Comparison of ENCODE assay signal across 9 cellular contexts in genomic region chr1:114979278-114979891, GRCh38. TPM values are rescaled to one million over a fixed set of nuclear protein-coding genes. Genes with fewer than 3 reads are reported as not detected.
DNase-seq lines count a peak whose midpoint lies in the region; ATAC-seq, FAIRE-seq and TF ChIP-seq lines count a peak whose summit lies in the region.
"Had no signal": no experiment of that assay in that cellular context is flagged by ENCODE, and none has a peak within 500 bp of the region (broad histone marks: within the 10 kb centered on the region; RNA-seq: fewer than 3 reads in every experiment).

No MANE protein-coding gene starts in this region.

- H3K27ac ChIP-seq in foreskin keratinocyte (no peak overlapping the region), parathyroid adenoma (no peak overlapping the region), upper lobe of left lung (no peak overlapping the region)

- intact Hi-C loops in activated T-helper 1 cell treated with anti-CD3 and anti-CD28 coated beads, Interleukin-12 subunit alpha, Interleukin-12 subunit beta, Interleukin-2, Interleukin-4 antibody, amounts not matched to agents 30 ng/mL and 10 ng/mL and 1 ng/mL, durations not matched to agents 14 hours and 24 hours and 36 hours (cut with micrococcal nuclease): loop anchor here (1.0 kb wide), 2 partner anchors 73 to 134 kb away; no protein-coding TSS in a partner anchor

- no peak overlapping the region for H2AFZ ChIP-seq in parathyroid adenoma

- no peak overlapping the region for H3K27ac Mint-ChIP-seq in activated T-helper 1 cell treated with anti-CD3 and anti-CD28 coated beads, Interleukin-12 subunit alpha, Interleukin-12 subunit beta, Interleukin-2, Interleukin-4 antibody, amounts not matched to agents 30 ng/mL and 10 ng/mL and 1 ng/mL, durations not matched to agents 14 hours and 24 hours and 36 hours

- H3K9me3 ChIP-seq in parathyroid adenoma (ENCODE audit: control insufficient read depth, low read length) (no peaks in the 10 kb centered on the region), upper lobe of left lung (peaks cover 0 to 13% (median 4%) of the 10 kb centered on the region in 4 donors)

- H3K4me3 Mint-ChIP-seq in activated T-helper 1 cell treated with anti-CD3 and anti-CD28 coated beads, Interleukin-12 subunit alpha, Interleukin-12 subunit beta, Interleukin-2, Interleukin-4 antibody, amounts not matched to agents 30 ng/mL and 10 ng/mL and 1 ng/mL, durations not matched to agents 14 hours and 24 hours and 36 hours: no peak overlapping the region

- H3K36me3 ChIP-seq in parathyroid adenoma (ENCODE audit: control insufficient read depth, insufficient read depth, low read length) (no peaks in the 10 kb centered on the region), upper lobe of left lung (no peaks in the 10 kb centered on the region)

- no peak overlapping the region for H3K4me2 ChIP-seq in parathyroid adenoma (ENCODE audit: low read length)

- FAIRE-seq in RCC 7860 (lab: Jason Lieb, UNC): peak; percentile 85

- peaks cover 8% of the 10 kb centered on the region for H3K27me3 Mint-ChIP-seq in activated T-helper 1 cell treated with anti-CD3 and anti-CD28 coated beads, Interleukin-12 subunit alpha, Interleukin-12 subunit beta, Interleukin-2, Interleukin-4 antibody, amounts not matched to agents 30 ng/mL and 10 ng/mL and 1 ng/mL, durations not matched to agents 14 hours and 24 hours and 36 hours (ENCODE audit: insufficient read depth)

- ATAC-seq in foreskin keratinocyte: no peak
- ATAC-seq in upper lobe of left lung (ENCODE audit: low FRiP score in 2 of 2): peak in 1 of 2 donors; percentile 73
- ATAC-seq in GM18873 (IDR thresholded peaks at IDR 0.05; ENCODE audit: low FRiP score, unreplicated experiment): no peak

- TF ChIP-seq CTCF in foreskin keratinocyte (conservative IDR thresholded peaks at IDR 0.05): peak; percentile 85
- TF ChIP-seq CTCF in parathyroid adenoma (IDR thresholded peaks at IDR 0.05): peak; percentile 56
- TF ChIP-seq CTCF in upper lobe of left lung (IDR thresholded peaks at IDR 0.05): peak; percentile 69 to 86 (median 78)

- H3K27me3 ChIP-seq in foreskin keratinocyte (no peaks in the 10 kb centered on the region), parathyroid adenoma (ENCODE audit: control insufficient read depth, insufficient read depth, low read length) (no peaks in the 10 kb centered on the region), upper lobe of left lung (no peaks in the 10 kb centered on the region)

- no peak for TF ChIP-seq EP300 in upper lobe of left lung (IDR thresholded peaks at IDR 0.05)

- H3K79me2 ChIP-seq in parathyroid adenoma: no peaks in the 10 kb centered on the region

- no peak overlapping the region for H3K9ac ChIP-seq in parathyroid adenoma

- H3K9me3 Mint-ChIP-seq in activated T-helper 1 cell treated with anti-CD3 and anti-CD28 coated beads, Interleukin-12 subunit alpha, Interleukin-12 subunit beta, Interleukin-2, Interleukin-4 antibody, amounts not matched to agents 30 ng/mL and 10 ng/mL and 1 ng/mL, durations not matched to agents 14 hours and 24 hours and 36 hours: peaks cover 14% of the 10 kb centered on the region

- DNase-seq in DMS79 treated with DMSO at 0.1 percent for 48 hours (lab: John Stamatoyannopoulos, UW) (peak; percentile 36), HT1080 (ENCODE audit: low read depth) (peak; percentile 47), RCC 7860 (ENCODE audit: low spot score) (peak; percentile 48), foreskin keratinocyte (peak; percentile 6 to 32), upper lobe of left lung (peak in 1 of 2 donors; percentile 40)
- DNase-seq in activated T-helper 1 cell treated with anti-CD3 and anti-CD28 coated beads, Interleukin-12 subunit alpha, Interleukin-12 subunit beta, Interleukin-2, Interleukin-4 antibody, amounts not matched to agents 30 ng/mL and 10 ng/mL and 1 ng/mL, durations not matched to agents 14 hours and 24 hours and 36 hours (ENCODE audit: low spot score): peak; percentile 27

- H3K4me1 ChIP-seq in foreskin keratinocyte: no peaks in the 10 kb centered on the region
- H3K4me1 ChIP-seq in parathyroid adenoma: no peaks in the 10 kb centered on the region
- no peaks in the 10 kb centered on the region for H3K4me1 ChIP-seq in upper lobe of left lung

- H3K4me1 Mint-ChIP-seq in activated T-helper 1 cell treated with anti-CD3 and anti-CD28 coated beads, Interleukin-12 subunit alpha, Interleukin-12 subunit beta, Interleukin-2, Interleukin-4 antibody, amounts not matched to agents 30 ng/mL and 10 ng/mL and 1 ng/mL, durations not matched to agents 14 hours and 24 hours and 36 hours (ENCODE audit: low read depth): no peaks in the 10 kb centered on the region

- H3K36me3 Mint-ChIP-seq in activated T-helper 1 cell treated with anti-CD3 and anti-CD28 coated beads, Interleukin-12 subunit alpha, Interleukin-12 subunit beta, Interleukin-2, Interleukin-4 antibody, amounts not matched to agents 30 ng/mL and 10 ng/mL and 1 ng/mL, durations not matched to agents 14 hours and 24 hours and 36 hours (ENCODE audit: low read depth): no peaks in the 10 kb centered on the region

- no peak for TF ChIP-seq POLR2A in upper lobe of left lung (IDR thresholded peaks at IDR 0.05)

- H3K4me3 ChIP-seq in parathyroid adenoma (ENCODE audit: low read depth, low read length) (no peak overlapping the region), upper lobe of left lung (no peak overlapping the region)

- 33 to 36% methylated on average over 4 of the region's 4 CpGs for WGBS in upper lobe of left lung, 2 donors

RNA-seq across cellular contexts. Expression of gene TSHB, which starts 50.2 kb away (rescaled TPM):
- total RNA-seq in HT1080 (2014; rRNA removed; shearing (Covaris generic)): not detected in 2 replicates
- not detected in 2 replicates for polyA plus RNA-seq in HT1080 (2015; cell fraction: cytosol; rRNA removed)
- polyA plus RNA-seq in HT1080 (2015; cell fraction: nucleus; rRNA removed): not detected in 2 replicates
- total RNA-seq in activated T-helper 1 cell treated with anti-CD3 and anti-CD28 coated beads, Interleukin-12 subunit alpha, Interleukin-12 subunit beta, Interleukin-2, Interleukin-4 antibody, amounts not matched to agents 30 ng/mL and 10 ng/mL and 1 ng/mL, durations not matched to agents 14 hours and 24 hours and 36 hours: not detected in 2 replicates
- total RNA-seq in foreskin keratinocyte: not detected in 2 replicates
- polyA plus RNA-seq in foreskin keratinocyte: not detected in 2 replicates
- total RNA-seq in upper lobe of left lung: not detected
- total RNA-seq: aorta had no signal
- polyA plus RNA-seq: aorta had no signal
